In genomic region chr3:120203016-120203415, GRCh38 we compare ENCODE assay signal across 11 cellular contexts.
A peak's percentile ranks its signal among the peaks of the same experiment; 100 is the strongest.
DNase-seq lines count a peak whose midpoint lies in the region; ATAC-seq and TF ChIP-seq lines count a peak whose summit lies in the region.
"Had no signal": no experiment of that assay in that cellular context is flagged by ENCODE, and none has a peak within 500 bp of the region (broad histone marks: within the 10 kb centered on the region; RNA-seq: fewer than 3 reads in every experiment).

No MANE protein-coding gene starts in this region.

- TF ChIP-seq POLR2A in NB4 (IDR thresholded peaks at IDR 0.05; ENCODE audit: extremely low read depth, insufficient read length): no peak

- no peak for TF ChIP-seq CTCF in BJ (IDR thresholded peaks at IDR 0.05; ENCODE audit: insufficient read depth, low read depth, low read length)
- TF ChIP-seq CTCF in NB4 (IDR thresholded peaks at IDR 0.05; ENCODE audit: low read depth, low read length): no peak

- H3K4me3 ChIP-seq in BJ (ENCODE audit: low read depth, low read length) (no peak overlapping the region), NB4 (ENCODE audit: low read depth, low read length) (no peak overlapping the region)
- H3K4me3 ChIP-seq: cardiac muscle cell, neural progenitor cell, tibial nerve had no signal

- ATAC-seq in HG03571 (IDR thresholded peaks at IDR 0.05; ENCODE audit: unreplicated experiment) (no peak), HG03378 (IDR thresholded peaks at IDR 0.05; ENCODE audit: unreplicated experiment) (no peak)

- POLR2A ChIA-PET in BJ (lab: Charles Lee): no interaction called here

- CTCF ChIA-PET in BJ (lab: Yijun Ruan, JAX): no interaction called here

- H3K27me3 ChIP-seq in BJ (ENCODE audit: control insufficient read depth, insufficient read depth, low read length): no peaks in the 10 kb centered on the region
- H3K27me3 ChIP-seq: cardiac muscle cell, neural progenitor cell, tibial nerve had no signal

- H3K36me3 ChIP-seq in BJ (ENCODE audit: control insufficient read depth, insufficient read depth, low read length): no peaks in the 10 kb centered on the region
- H3K36me3 ChIP-seq: cardiac muscle cell, neural progenitor cell, tibial nerve had no signal

- DNase-seq in BJ (ENCODE audit: low read depth): peak; percentile 56
- DNase-seq in NB4 (ENCODE audit: low read depth): peak; percentile 72
- DNase-seq in dermis blood vessel endothelial cell: peak; percentile 82
- peak; percentile 22 for DNase-seq in mucosa of gallbladder (ENCODE audit: low spot score)
- no peak for DNase-seq in mesenteric fat pad (ENCODE audit: low spot score)
- no peak for DNase-seq in DMS79 treated with DMSO at 0.1 percent for 48 hours (lab: John Stamatoyannopoulos, UW)

Comparison
In these comparisons a context has a peak if more than half of its experiments do, and no peak if none do; other contexts are left out.
1. DNase-seq: peak in BJ (single experiment), NB4 (single experiment), dermis blood vessel endothelial cell (single experiment) and mucosa of gallbladder (single experiment); none in mesenteric fat pad (single experiment) and DMS79 treated with DMSO at 0.1 percent for 48 hours (single experiment).